In the genomic region with DNA sequence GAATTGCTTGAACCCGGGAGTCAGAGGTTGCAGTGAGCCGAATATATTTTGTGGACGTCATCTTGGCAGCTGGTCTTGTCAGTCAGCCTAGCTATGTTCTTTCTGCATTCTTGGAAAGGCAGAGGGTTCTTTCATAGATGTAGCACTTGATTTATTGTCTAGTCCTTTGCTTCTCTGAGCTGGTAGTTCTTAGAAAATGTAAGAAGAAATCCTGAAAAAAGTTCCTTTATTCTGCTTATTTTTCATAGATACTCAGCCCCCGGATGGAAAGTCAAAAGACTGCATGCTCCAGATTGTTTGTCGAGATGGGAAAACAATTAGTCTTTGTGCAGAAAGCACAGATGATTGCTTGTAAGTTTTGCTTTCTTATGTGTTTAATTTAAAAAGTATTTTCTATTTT, we compare ENCODE assay signal across 19 cellular contexts. TPM values are rescaled to one million over a fixed set of nuclear protein-coding genes. Genes with fewer than 3 reads are reported as not detected.
DNase-seq lines count a peak whose midpoint lies in the region; ATAC-seq and TF ChIP-seq lines count a peak whose summit lies in the region.
"Had no signal": no experiment of that assay in that cellular context is flagged by ENCODE, and none has a peak within 500 bp of the region (broad histone marks: within the 10 kb centered on the region; RNA-seq: fewer than 3 reads in every experiment).

No MANE protein-coding gene starts in this region.

- H3K36me3 Mint-ChIP-seq in progenitor cell of endocrine pancreas (ENCODE audit: insufficient read depth): peaks cover 33% of the 10 kb centered on the region

- no peak overlapping the region for H4K12ac ChIP-seq in trophoblast cell (ENCODE audit: low read depth, low read length)

- WGBS in trophoblast cell (ENCODE audit: extremely low coverage, insufficient coverage, insufficient read length): no CpG with 5 or more reads among the region's 5 CpGs

- H3K4ac ChIP-seq in trophoblast cell (ENCODE audit: low read depth, low read length): no peak overlapping the region

- no peak overlapping the region for H2AK5ac ChIP-seq in trophoblast cell (ENCODE audit: low read length)

- no peak overlapping the region for H4K8ac ChIP-seq in trophoblast cell (ENCODE audit: low read depth, low read length)

- no peak overlapping the region for H3K18ac ChIP-seq in trophoblast cell (ENCODE audit: low read length)

- H3K27me3 ChIP-seq in trophoblast cell (ENCODE audit: insufficient read depth, low read length): no peaks in the 10 kb centered on the region

- no peak overlapping the region for H3K4me2 ChIP-seq in trophoblast cell (ENCODE audit: low read length)

- no peak for TF ChIP-seq CTCF in progenitor cell of endocrine pancreas (IDR thresholded peaks at IDR 0.05; ENCODE audit: unreplicated experiment)
- TF ChIP-seq CTCF in RWPE1 (conservative IDR thresholded peaks at IDR 0.05; ENCODE audit: low read depth): no peak

- H3K4me1 ChIP-seq in trophoblast cell (ENCODE audit: control insufficient read depth in 1 of 2, insufficient read depth in 2 of 2, low read length in 2 of 2): peaks cover 3 to 6% of the 10 kb centered on the region in 2 experiments

- POLR2A ChIA-PET in RWPE1 (lab: Yijun Ruan, JAX; ENCODE audit: low non-redundant PET): no interaction called here

- no peak overlapping the region for H3K23ac ChIP-seq in trophoblast cell (ENCODE audit: low read length)

- CTCF ChIA-PET in RWPE1 (lab: Yijun Ruan, JAX): no interaction called here

- no peak overlapping the region for H4K91ac ChIP-seq in trophoblast cell (ENCODE audit: low read depth, low read length)

- H3K9me3 ChIP-seq in trophoblast cell (ENCODE audit: insufficient read depth, low read depth, low read length): no peaks in the 10 kb centered on the region

- no peaks in the 10 kb centered on the region for H3K4me1 Mint-ChIP-seq in progenitor cell of endocrine pancreas (ENCODE audit: low read depth)

- H3K79me2 ChIP-seq in trophoblast cell (ENCODE audit: control insufficient read depth, insufficient read depth, low read length, poor library complexity): no peaks in the 10 kb centered on the region

- no peak overlapping the region for H3K14ac ChIP-seq in trophoblast cell (ENCODE audit: low read length)

- H2BK12ac ChIP-seq in trophoblast cell (ENCODE audit: low read length): no peak overlapping the region

- no peak overlapping the region for H3K4me3 Mint-ChIP-seq in progenitor cell of endocrine pancreas (ENCODE audit: low read depth)
- H3K4me3 Mint-ChIP-seq: H9 had no signal

- H3K27ac ChIP-seq in trophoblast cell (ENCODE audit: low read depth, low read length) (no peak overlapping the region), RWPE1 (no peak overlapping the region)
- H3K27ac ChIP-seq: C4-2B, HL-60 had no signal

- no peak for ATAC-seq in GM21447 (IDR thresholded peaks at IDR 0.05; ENCODE audit: unreplicated experiment)
- ATAC-seq: PC-3 had no signal

- H3K27ac Mint-ChIP-seq in progenitor cell of endocrine pancreas: no peak overlapping the region
- H3K27ac Mint-ChIP-seq: H9 had no signal

- no peaks in the 10 kb centered on the region for H3K9me3 Mint-ChIP-seq in progenitor cell of endocrine pancreas (ENCODE audit: low read depth)

- peaks cover 24 to 37% of the 10 kb centered on the region in 2 experiments for H3K36me3 ChIP-seq in trophoblast cell (ENCODE audit: control insufficient read depth in 1 of 2, insufficient read depth in 2 of 2, low read length in 2 of 2)

- DNase-seq in amniotic epithelial cell (ENCODE audit: low read depth) (peak; percentile 49), globus pallidus (ENCODE audit: low spot score) (peak; percentile 62), trophoblast cell (peak; percentile 18 to 60), superior temporal gyrus (ENCODE audit: extremely low spot score) (peak; percentile 56), progenitor cell of endocrine pancreas (ENCODE audit: low spot score, unreplicated experiment) (no peak), HuH-7 (ENCODE audit: low spot score) (no peak), RWPE1 (ENCODE audit: low spot score) (no peak)
- DNase-seq: DMS79 treated with DMSO at 0.1 percent for 48 hours, H9, IMR-90, NCI-H1417 treated with DMSO at 0.1 percent for 48 hours, NCI-H187 treated with DMSO at 0.1 percent for 48 hours, NCI-H2227 treated with DMSO at 0.1 percent for 48 hours, NCI-H524, PC-3, RPMI8226 had no signal

- H3K9ac ChIP-seq in trophoblast cell (ENCODE audit: low read length): no peak overlapping the region

- no peak overlapping the region for H2BK120ac ChIP-seq in trophoblast cell (ENCODE audit: insufficient read depth, low read length, poor library complexity)

- no peak overlapping the region for H3K4me3 ChIP-seq in trophoblast cell (ENCODE audit: low read depth, low read length)

- H3K27me3 Mint-ChIP-seq in progenitor cell of endocrine pancreas: no peaks in the 10 kb centered on the region

- H2BK5ac ChIP-seq in trophoblast cell (ENCODE audit: low read depth, low read length, poor library complexity): no peak overlapping the region

- peaks cover 2% of the 10 kb centered on the region for H3K79me1 ChIP-seq in trophoblast cell (ENCODE audit: low read length)

- H2AFZ ChIP-seq in trophoblast cell (ENCODE audit: insufficient read depth, low read length, poor library complexity): no peak overlapping the region

RNA-seq across cellular contexts. Expression of a gene that starts 21.3 kb away (rescaled TPM):
- 54.6 and 56.5 TPM in 2 replicates for polyA plus RNA-seq in trophoblast cell (2013)
- total RNA-seq in progenitor cell of endocrine pancreas: 38.8 and 40.9 TPM in 2 replicates

RNA-seq across cellular contexts. Expression of a gene that starts 33.2 kb away (rescaled TPM):
- polyA plus RNA-seq in trophoblast cell (2013): 95.6 and 97.7 TPM in 2 replicates
- 106 and 111 TPM in 2 replicates for total RNA-seq in progenitor cell of endocrine pancreas

Comparison
In these comparisons a context has a peak if more than half of its experiments do, and no peak if none do; other contexts are left out.
1. DNase-seq: peak in amniotic epithelial cell (single experiment), globus pallidus (single experiment), trophoblast cell (2 of 2) and superior temporal gyrus (single experiment); none in progenitor cell of endocrine pancreas (single experiment), HuH-7 (single experiment) and RWPE1 (single experiment).